2 cellular contexts compared by ENCODE assay signal in genomic region chr22:45463691-45464090, GRCh38.
TF ChIP-seq lines count a peak whose summit lies in the region.

No MANE protein-coding gene starts in this region.

TF ChIP-seq in A549, 52 proteins besides CTCF, POLR2A, EP300 and RAD21:
- TF ChIP-seq ZFP36 (IDR thresholded peaks at IDR 0.05; ENCODE audit: borderline replicate concordance, partially characterized antibody): peak; percentile 4

TF ChIP-seq in HEK293, 187 proteins besides CTCF, POLR2A, EP300 and RAD21:
- TF ChIP-seq ZNF585B (tag by site-specific recombination; IDR thresholded peaks at IDR 0.05): peak; percentile 96
